In genomic region chr5:151186538-151186937, GRCh38 we compare ENCODE assay signal across 15 cellular contexts.
"Had no signal": no experiment of that assay in that cellular context is flagged by ENCODE, and none has a peak within 500 bp of the region (broad histone marks: within the 10 kb centered on the region; RNA-seq: fewer than 3 reads in every experiment).

No MANE protein-coding gene starts in this region.

- FAIRE-seq: keratinocyte had no signal

- H3K27me3 Mint-ChIP-seq: activated naive CD8-positive, alpha-beta T cell treated with anti-CD3 and anti-CD28 coated beads, Interleukin-2, amount 10 ng/mL, durations not matched to agents 7 days and 5 days had no signal

- H3K27ac Mint-ChIP-seq: activated naive CD8-positive, alpha-beta T cell treated with anti-CD3 and anti-CD28 coated beads, Interleukin-2, amount 10 ng/mL, durations not matched to agents 7 days and 5 days; neural progenitor cell had no signal

- H3K36me3 Mint-ChIP-seq: neural progenitor cell had no signal

- H3K4me3 ChIP-seq: gastroesophageal sphincter, neural progenitor cell, ovary, sigmoid colon, SJCRH30, spleen, stomach, testis, upper lobe of left lung had no signal

- DNase-seq: activated CD4-positive, CD25-positive, alpha-beta regulatory T cell treated with anti-CD3 and anti-CD28 coated beads, Interleukin-2, amount 50 U/mL, for 72 hours; activated effector memory CD4-positive, alpha-beta T cell treated with anti-CD3 and anti-CD28 coated beads, Interleukin-2, amount 50 U/mL, for 16 hours; activated naive CD8-positive, alpha-beta T cell treated with anti-CD3 and anti-CD28 coated beads, Interleukin-2, amount 10 ng/mL, durations not matched to agents 7 days and 5 days; activated T-cell treated with anti-CD3 and anti-CD28 coated beads, Interleukin-2, amount 50 U/mL, for 1 hour; erythroblast; ovary; sigmoid colon; SJCRH30; spleen; stomach; testis had no signal

- H3K4me1 Mint-ChIP-seq: neural progenitor cell had no signal

- H3K9me3 ChIP-seq: gastroesophageal sphincter, ovary, sigmoid colon, stomach, testis, upper lobe of left lung had no signal

- H3K4me1 ChIP-seq: gastroesophageal sphincter, neural progenitor cell, SJCRH30, stomach, testis had no signal

- H3K36me3 ChIP-seq: neural progenitor cell, ovary, SJCRH30 had no signal

- ATAC-seq: gastroesophageal sphincter had no signal

- H3K27me3 ChIP-seq: gastroesophageal sphincter, neural progenitor cell, ovary, sigmoid colon, SJCRH30, spleen, stomach, testis, upper lobe of left lung had no signal

- H3K27ac ChIP-seq: gastroesophageal sphincter, neural progenitor cell, ovary, sigmoid colon, SJCRH30, spleen, stomach, testis, upper lobe of left lung had no signal

- H3K4me3 Mint-ChIP-seq: activated naive CD8-positive, alpha-beta T cell treated with anti-CD3 and anti-CD28 coated beads, Interleukin-2, amount 10 ng/mL, durations not matched to agents 7 days and 5 days; neural progenitor cell had no signal
